Comparison of ENCODE assay signal across 8 cellular contexts in genomic region chr19:44356383-44357111, GRCh38. TPM values are rescaled to one million over a fixed set of nuclear protein-coding genes. Genes with fewer than 3 reads are reported as not detected.
DNase-seq lines count a peak whose midpoint lies in the region; ATAC-seq, FAIRE-seq and TF ChIP-seq lines count a peak whose summit lies in the region.

ZNF112 (minus strand) TSS chr19:44356680; CDS start chr19:44340539, 16,141 bp downstream.

- H3K79me2 ChIP-seq in astrocyte (ENCODE audit: insufficient read depth, low read length): peaks cover 43% of the 10 kb centered on the region

- TF ChIP-seq CTCF in astrocyte (IDR thresholded peaks at IDR 0.05; ENCODE audit: insufficient read depth, low read depth, low read length) (no peak), omental fat pad (IDR thresholded peaks at IDR 0.05) (no peak)

- H3K27me3 Mint-ChIP-seq in astrocyte (ENCODE audit: low read depth, unreplicated experiment): no peaks in the 10 kb centered on the region

- H3K36me3 Mint-ChIP-seq in astrocyte (ENCODE audit: low read depth, unreplicated experiment): peaks cover 1% of the 10 kb centered on the region

- H3K4me3 Mint-ChIP-seq in astrocyte (ENCODE audit: unreplicated experiment): peak within 1 kb of the TSS; percentile 96

- no peaks in the 10 kb centered on the region for H4K20me1 ChIP-seq in astrocyte (ENCODE audit: insufficient read depth, low read length)

- peak within 1 kb of the TSS; percentile 87 for H3K4me3 ChIP-seq in astrocyte (ENCODE audit: insufficient read depth, low read depth, low read length)

- peak within 1 kb of the TSS; percentile 91 for H3K9ac ChIP-seq in astrocyte (ENCODE audit: low read length)

- H3K27me3 ChIP-seq in astrocyte (ENCODE audit: insufficient read depth, low read length): no peaks in the 10 kb centered on the region

- intact Hi-C loops in left ventricle myocardium superior (cut with micrococcal nuclease): no loop called here

- peak within 1 kb of the TSS; percentile 89 for H3K4me2 ChIP-seq in astrocyte (ENCODE audit: low read length)

- H2AFZ ChIP-seq in astrocyte (ENCODE audit: low read depth, low read length): peak within 1 kb of the TSS; percentile 100

- peak; percentile 80 for FAIRE-seq in astrocyte (lab: Jason Lieb, UNC)

- no peaks in the 10 kb centered on the region for H3K36me3 ChIP-seq in astrocyte (ENCODE audit: insufficient read depth, low read length)

- peak within 1 kb of the TSS; percentile 75 for H3K27ac Mint-ChIP-seq in astrocyte (ENCODE audit: unreplicated experiment)

- peaks cover 7% of the 10 kb centered on the region for H3K4me1 Mint-ChIP-seq in astrocyte (ENCODE audit: low read depth, unreplicated experiment)

- H3K27ac ChIP-seq in astrocyte (ENCODE audit: low read depth, low read length): peak within 1 kb of the TSS; percentile 54

- ATAC-seq in left ventricle myocardium superior (peak; percentile 100), omental fat pad (ENCODE audit: low FRiP score) (peak; percentile 96), HG02798 (IDR thresholded peaks at IDR 0.05; ENCODE audit: poor library complexity, unreplicated experiment) (no peak)

- no peaks in the 10 kb centered on the region for H3K9me3 ChIP-seq in astrocyte (ENCODE audit: insufficient read depth, low read depth, low read length)

- H3K4me1 ChIP-seq in astrocyte (ENCODE audit: insufficient read depth, low read length): peaks cover 5% of the 10 kb centered on the region

- peak; percentile 3 for DNase-seq in stimulated activated CD4-positive, alpha-beta T cell treated with anti-CD3 and anti-CD28 coated beads, Interleukin-1b, Interleukin-23, amount 100 ng/mL, for 48 hours
- DNase-seq in stimulated activated CD4-positive, alpha-beta T cell treated with anti-CD3 and anti-CD28 coated beads, Interleukin-12 subunit alpha, Interleukin-12 subunit beta, amount 100 ng/mL, for 4 hours: no peak
- peak; percentile 87 for DNase-seq in NCI-H460 (ENCODE audit: extremely low read depth, low read depth)
- peak; percentile 90 for DNase-seq in astrocyte (ENCODE audit: low read depth)
- DNase-seq in left ventricle myocardium superior: peak; percentile 85
- peak; percentile 54 for DNase-seq in omental fat pad (ENCODE audit: low spot score)
- no peak for DNase-seq in activated CD8-positive, alpha-beta memory T cell treated with anti-CD3 and anti-CD28 coated beads, Interleukin-2, amount 50 U/mL, for 4 hours

- peaks cover 3% of the 10 kb centered on the region for H3K9me3 Mint-ChIP-seq in astrocyte (ENCODE audit: unreplicated experiment)

RNA-seq across cellular contexts. Expression of gene ZNF112, which starts in this region (rescaled TPM):
- total RNA-seq in NCI-H460 (2014; rRNA removed; shearing (Covaris generic)): 2.5 and 4.5 TPM in 2 replicates
- 5.4 and 11.1 TPM in 2 replicates for polyA plus RNA-seq in NCI-H460 (2014; cell fraction: nucleus; rRNA removed)
- 4.1 and 4.4 TPM in 2 replicates for total RNA-seq in astrocyte
- 5.4 TPM for total RNA-seq in left ventricle myocardium superior
- 1 to 10 TPM; 2.0 to 6.0 (median 3.4) TPM for total RNA-seq in omental fat pad

Comparison
In these comparisons a context has a peak if more than half of its experiments do, and no peak if none do; other contexts are left out.
1. DNase-seq: peak in stimulated activated CD4-positive, alpha-beta T cell treated with anti-CD3 and anti-CD28 coated beads, Interleukin-1b, Interleukin-23, amount 100 ng/mL, for 48 hours (single experiment), NCI-H460 (single experiment), astrocyte (single experiment), left ventricle myocardium superior (single experiment) and omental fat pad (single experiment); none in stimulated activated CD4-positive, alpha-beta T cell treated with anti-CD3 and anti-CD28 coated beads, Interleukin-12 subunit alpha, Interleukin-12 subunit beta, amount 100 ng/mL, for 4 hours (single experiment) and activated CD8-positive, alpha-beta memory T cell treated with anti-CD3 and anti-CD28 coated beads, Interleukin-2, amount 50 U/mL, for 4 hours (single experiment).